ENCODE assay signal across 2 cellular contexts in genomic region chr12:124383028-124383427, GRCh38.
A peak's percentile ranks its signal among the peaks of the same experiment; 100 is the strongest.
TF ChIP-seq lines count a peak whose summit lies in the region.

No MANE protein-coding gene starts in this region.

TF ChIP-seq in IMR-90, 13 proteins besides CTCF, POLR2A, EP300 and RAD21:
- TF ChIP-seq MAZ (IDR thresholded peaks at IDR 0.05; ENCODE audit: borderline replicate concordance, low read depth, low read length) (no peak), MXI1 (IDR thresholded peaks at IDR 0.05; ENCODE audit: borderline replicate concordance, low read depth, low read length) (no peak), CEBPB (IDR thresholded peaks at IDR 0.05; ENCODE audit: low read depth, low read length) (no peak), FOS (IDR thresholded peaks at IDR 0.05; ENCODE audit: low read depth, low read length) (no peak), RFX5 (IDR thresholded peaks at IDR 0.05; ENCODE audit: low read depth, low read length) (no peak), CHD1 (IDR thresholded peaks at IDR 0.05; ENCODE audit: low read depth, low read length) (no peak), SMC3 (IDR thresholded peaks at IDR 0.05; ENCODE audit: low read depth, low read length) (no peak), RCOR1 (IDR thresholded peaks at IDR 0.05; ENCODE audit: insufficient replicate concordance, low read length) (no peak), ELK1 (IDR thresholded peaks at IDR 0.05; ENCODE audit: borderline replicate concordance, low read depth, low read length) (no peak), BHLHE40 (IDR thresholded peaks at IDR 0.05; ENCODE audit: low read depth, low read length) (no peak), NFE2L2 (IDR thresholded peaks at IDR 0.05; ENCODE audit: low read depth, low read length) (no peak), MAFK (IDR thresholded peaks at IDR 0.05; ENCODE audit: low read depth, low read length) (no peak)
- TF ChIP-seq, protein P1, sequence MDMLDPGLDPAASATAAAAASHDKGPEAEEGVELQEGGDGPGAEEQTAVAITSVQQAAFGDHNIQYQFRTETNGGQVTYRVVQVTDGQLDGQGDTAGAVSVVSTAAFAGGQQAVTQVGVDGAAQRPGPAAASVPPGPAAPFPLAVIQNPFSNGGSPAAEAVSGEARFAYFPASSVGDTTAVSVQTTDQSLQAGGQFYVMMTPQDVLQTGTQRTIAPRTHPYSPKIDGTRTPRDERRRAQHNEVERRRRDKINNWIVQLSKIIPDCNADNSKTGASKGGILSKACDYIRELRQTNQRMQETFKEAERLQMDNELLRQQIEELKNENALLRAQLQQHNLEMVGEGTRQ (IDR thresholded peaks at IDR 0.05; ENCODE audit: low read depth, low read length): no peak

TF ChIP-seq in endothelial cell of umbilical vein, 7 proteins besides CTCF, POLR2A, EP300 and RAD21:
- TF ChIP-seq MYC (IDR thresholded peaks at IDR 0.05; ENCODE audit: low read depth, low read length) (no peak), EZH2 (IDR thresholded peaks at IDR 0.05; ENCODE audit: borderline replicate concordance, low read depth, low read length, severe bottlenecking) (no peak), MAX (IDR thresholded peaks at IDR 0.05; ENCODE audit: insufficient read depth, insufficient read length) (no peak), POLR2AphosphoS5 (IDR thresholded peaks at IDR 0.05; ENCODE audit: insufficient read depth, low read depth, low read length) (peak; percentile 10), GATA2 (IDR thresholded peaks at IDR 0.05; ENCODE audit: insufficient read depth, insufficient read length, low read depth, low read length) (no peak)
TF ChIP-seq in endothelial cell of umbilical vein: peak in this region for 1.
